Comparison of ENCODE assay signal across 8 cellular contexts in genomic region chr6:155050311-155050710, GRCh38. TPM values are rescaled to one million over a fixed set of nuclear protein-coding genes. Genes with fewer than 3 reads are reported as not detected.
DNase-seq lines count a peak whose midpoint lies in the region; ATAC-seq, FAIRE-seq and TF ChIP-seq lines count a peak whose summit lies in the region.

No MANE protein-coding gene starts in this region.

- no peaks in the 10 kb centered on the region for H3K36me3 Mint-ChIP-seq in type B pancreatic cell

- intact Hi-C loops in kidney (cut with DNase I), result no loop called here

- no peaks in the 10 kb centered on the region for H3K27me3 Mint-ChIP-seq in type B pancreatic cell

- H3K4me1 ChIP-seq in kidney (ENCODE audit: control insufficient read depth in 1 of 2, insufficient read depth in 1 of 2, low read depth in 1 of 2, low read length in 2 of 2), result no peaks in the 10 kb centered on the region

- H3K27ac ChIP-seq in kidney (ENCODE audit: low read depth in 2 of 2, low read length in 2 of 2), result no peak overlapping the region

- peak; percentile 14 for DNase-seq in GM19240 (ENCODE audit: insufficient read length, low spot score)
- peak; percentile 73 for DNase-seq in activated CD8-positive, alpha-beta memory T cell treated with anti-CD3 and anti-CD28 coated beads, Interleukin-2, amount 50 U/mL, for 48 hours
- peak; percentile 41 for DNase-seq in stimulated activated CD4-positive, alpha-beta T cell treated with anti-CD3 and anti-CD28 coated beads, Interleukin-4, amount 100 ng/mL, for 24 hours
- DNase-seq in OCI-M2 (lab: John Stamatoyannopoulos, UW; ENCODE audit: unreplicated experiment), result no peak
- DNase-seq in kidney glomerular epithelial cell (lab: John Stamatoyannopoulos, UW), result no peak
- DNase-seq in kidney, result no peak
- DNase-seq in type B pancreatic cell (ENCODE audit: extremely low spot score, unreplicated experiment), result no peak

- H3K4me1 Mint-ChIP-seq in type B pancreatic cell (ENCODE audit: unreplicated experiment), result no peaks in the 10 kb centered on the region

- no peak overlapping the region for H3K4me3 ChIP-seq in kidney (ENCODE audit: low read length in 2 of 2)

- no peak overlapping the region for H3K4me3 Mint-ChIP-seq in type B pancreatic cell

- FAIRE-seq in kidney (lab: Jason Lieb, UNC), result no peak

- no peaks in the 10 kb centered on the region for H3K36me3 ChIP-seq in kidney (ENCODE audit: control insufficient read depth in 1 of 2, insufficient read depth in 2 of 2, low read length in 2 of 2)

- TF ChIP-seq CTCF in kidney (IDR thresholded peaks at IDR 0.05; ENCODE audit: borderline replicate concordance, extremely low read depth, insufficient read depth) (no peak), type B pancreatic cell (conservative IDR thresholded peaks at IDR 0.05) (no peak)

- H3K27ac Mint-ChIP-seq in type B pancreatic cell, result no peak overlapping the region

- no peaks in the 10 kb centered on the region for H3K9me3 Mint-ChIP-seq in type B pancreatic cell

- no peak overlapping the region for H3K9ac ChIP-seq in kidney (ENCODE audit: low read length in 2 of 2)

- no peaks in the 10 kb centered on the region for H3K9me3 ChIP-seq in kidney (ENCODE audit: control insufficient read depth in 1 of 2, low read length in 2 of 2)

- peak; percentile 85 for ATAC-seq in HG03064 (IDR thresholded peaks at IDR 0.05; ENCODE audit: low read depth, unreplicated experiment)

RNA-seq across cellular contexts. Expression of gene TIAM2, which starts 55.2 kb away (rescaled TPM):
- 7.6 TPM for total RNA-seq in kidney
- polyA plus RNA-seq in kidney (ENCODE audit: insufficient read depth, low read depth, low replicate concordance), result 6.8 TPM
- 11.5 and 13.5 TPM in 2 replicates for total RNA-seq in type B pancreatic cell (ENCODE audit: low replicate concordance)

Comparison
In these comparisons a context has a peak if more than half of its experiments do, and no peak if none do; other contexts are left out.
1. DNase-seq: peak in GM19240 (single experiment), activated CD8-positive, alpha-beta memory T cell treated with anti-CD3 and anti-CD28 coated beads, Interleukin-2, amount 50 U/mL, for 48 hours (single experiment) and stimulated activated CD4-positive, alpha-beta T cell treated with anti-CD3 and anti-CD28 coated beads, Interleukin-4, amount 100 ng/mL, for 24 hours (single experiment); none in OCI-M2 (single experiment), kidney glomerular epithelial cell (single experiment), kidney (single experiment) and type B pancreatic cell (single experiment).